Comparison of ENCODE assay signal across 1 cellular context in the genomic region with DNA sequence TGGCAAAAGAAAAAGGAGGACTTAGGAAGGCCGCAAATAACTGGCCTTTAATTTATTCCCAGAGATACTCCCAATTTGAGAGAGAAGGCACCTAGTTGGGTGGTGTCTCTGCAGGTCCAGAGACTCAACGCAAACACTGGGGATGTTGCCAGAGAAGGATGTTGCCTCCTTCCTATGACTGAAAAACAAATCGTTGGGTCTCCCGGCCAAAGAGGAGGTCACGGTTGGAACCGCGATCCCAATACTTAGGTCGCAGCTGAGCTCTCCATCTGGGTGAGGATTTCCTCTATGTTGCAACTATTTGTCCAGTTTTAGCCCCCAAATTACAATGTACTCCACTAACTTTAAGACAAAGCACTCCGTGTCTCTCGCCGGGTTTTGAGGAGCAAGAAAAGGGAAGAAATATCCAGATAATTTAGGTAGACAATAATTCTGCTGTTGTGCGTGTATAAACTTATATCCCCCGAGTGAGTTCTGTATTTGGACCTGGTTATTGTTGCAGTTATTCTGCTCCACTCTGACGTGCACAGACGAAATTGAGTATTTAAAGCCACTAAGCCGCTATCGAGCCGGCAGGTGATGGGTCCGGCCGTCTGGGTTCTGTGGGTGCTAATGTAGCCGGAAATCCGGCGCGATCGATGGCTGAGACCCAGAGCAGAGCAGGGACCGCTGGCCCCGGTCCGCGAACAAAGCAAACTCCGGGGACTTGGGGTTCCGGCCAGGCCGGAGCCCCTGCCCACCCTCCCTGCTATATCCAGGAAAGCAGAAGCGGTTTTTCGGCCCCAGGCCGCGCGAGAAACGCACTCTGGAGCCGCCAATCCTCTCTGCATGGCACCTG.
A peak's percentile ranks its signal among the peaks of the same experiment; 100 is the strongest.
TF ChIP-seq lines count a peak whose summit lies in the region.

No MANE protein-coding gene starts in this region.

TF ChIP-seq in GM23338, 12 proteins besides CTCF, POLR2A, EP300 and RAD21:
- TF ChIP-seq ZNF331 (CRISPR knock-in tag; IDR thresholded peaks at IDR 0.05; ENCODE audit: low read depth) (no peak), REST (IDR thresholded peaks at IDR 0.05; ENCODE audit: unreplicated experiment) (no peak), JUNB (IDR thresholded peaks at IDR 0.05; ENCODE audit: unreplicated experiment) (no peak), EZH2 (IDR thresholded peaks at IDR 0.05; ENCODE audit: low read depth, unreplicated experiment) (peak; percentile 99), ZNF114 (CRISPR knock-in tag; IDR thresholded peaks at IDR 0.05) (no peak), NANOG (IDR thresholded peaks at IDR 0.05; ENCODE audit: borderline replicate concordance) (no peak), EZH2phosphoT487 (IDR thresholded peaks at IDR 0.05; ENCODE audit: unreplicated experiment) (peak; percentile 37)
- TF ChIP-seq, protein P1, sequence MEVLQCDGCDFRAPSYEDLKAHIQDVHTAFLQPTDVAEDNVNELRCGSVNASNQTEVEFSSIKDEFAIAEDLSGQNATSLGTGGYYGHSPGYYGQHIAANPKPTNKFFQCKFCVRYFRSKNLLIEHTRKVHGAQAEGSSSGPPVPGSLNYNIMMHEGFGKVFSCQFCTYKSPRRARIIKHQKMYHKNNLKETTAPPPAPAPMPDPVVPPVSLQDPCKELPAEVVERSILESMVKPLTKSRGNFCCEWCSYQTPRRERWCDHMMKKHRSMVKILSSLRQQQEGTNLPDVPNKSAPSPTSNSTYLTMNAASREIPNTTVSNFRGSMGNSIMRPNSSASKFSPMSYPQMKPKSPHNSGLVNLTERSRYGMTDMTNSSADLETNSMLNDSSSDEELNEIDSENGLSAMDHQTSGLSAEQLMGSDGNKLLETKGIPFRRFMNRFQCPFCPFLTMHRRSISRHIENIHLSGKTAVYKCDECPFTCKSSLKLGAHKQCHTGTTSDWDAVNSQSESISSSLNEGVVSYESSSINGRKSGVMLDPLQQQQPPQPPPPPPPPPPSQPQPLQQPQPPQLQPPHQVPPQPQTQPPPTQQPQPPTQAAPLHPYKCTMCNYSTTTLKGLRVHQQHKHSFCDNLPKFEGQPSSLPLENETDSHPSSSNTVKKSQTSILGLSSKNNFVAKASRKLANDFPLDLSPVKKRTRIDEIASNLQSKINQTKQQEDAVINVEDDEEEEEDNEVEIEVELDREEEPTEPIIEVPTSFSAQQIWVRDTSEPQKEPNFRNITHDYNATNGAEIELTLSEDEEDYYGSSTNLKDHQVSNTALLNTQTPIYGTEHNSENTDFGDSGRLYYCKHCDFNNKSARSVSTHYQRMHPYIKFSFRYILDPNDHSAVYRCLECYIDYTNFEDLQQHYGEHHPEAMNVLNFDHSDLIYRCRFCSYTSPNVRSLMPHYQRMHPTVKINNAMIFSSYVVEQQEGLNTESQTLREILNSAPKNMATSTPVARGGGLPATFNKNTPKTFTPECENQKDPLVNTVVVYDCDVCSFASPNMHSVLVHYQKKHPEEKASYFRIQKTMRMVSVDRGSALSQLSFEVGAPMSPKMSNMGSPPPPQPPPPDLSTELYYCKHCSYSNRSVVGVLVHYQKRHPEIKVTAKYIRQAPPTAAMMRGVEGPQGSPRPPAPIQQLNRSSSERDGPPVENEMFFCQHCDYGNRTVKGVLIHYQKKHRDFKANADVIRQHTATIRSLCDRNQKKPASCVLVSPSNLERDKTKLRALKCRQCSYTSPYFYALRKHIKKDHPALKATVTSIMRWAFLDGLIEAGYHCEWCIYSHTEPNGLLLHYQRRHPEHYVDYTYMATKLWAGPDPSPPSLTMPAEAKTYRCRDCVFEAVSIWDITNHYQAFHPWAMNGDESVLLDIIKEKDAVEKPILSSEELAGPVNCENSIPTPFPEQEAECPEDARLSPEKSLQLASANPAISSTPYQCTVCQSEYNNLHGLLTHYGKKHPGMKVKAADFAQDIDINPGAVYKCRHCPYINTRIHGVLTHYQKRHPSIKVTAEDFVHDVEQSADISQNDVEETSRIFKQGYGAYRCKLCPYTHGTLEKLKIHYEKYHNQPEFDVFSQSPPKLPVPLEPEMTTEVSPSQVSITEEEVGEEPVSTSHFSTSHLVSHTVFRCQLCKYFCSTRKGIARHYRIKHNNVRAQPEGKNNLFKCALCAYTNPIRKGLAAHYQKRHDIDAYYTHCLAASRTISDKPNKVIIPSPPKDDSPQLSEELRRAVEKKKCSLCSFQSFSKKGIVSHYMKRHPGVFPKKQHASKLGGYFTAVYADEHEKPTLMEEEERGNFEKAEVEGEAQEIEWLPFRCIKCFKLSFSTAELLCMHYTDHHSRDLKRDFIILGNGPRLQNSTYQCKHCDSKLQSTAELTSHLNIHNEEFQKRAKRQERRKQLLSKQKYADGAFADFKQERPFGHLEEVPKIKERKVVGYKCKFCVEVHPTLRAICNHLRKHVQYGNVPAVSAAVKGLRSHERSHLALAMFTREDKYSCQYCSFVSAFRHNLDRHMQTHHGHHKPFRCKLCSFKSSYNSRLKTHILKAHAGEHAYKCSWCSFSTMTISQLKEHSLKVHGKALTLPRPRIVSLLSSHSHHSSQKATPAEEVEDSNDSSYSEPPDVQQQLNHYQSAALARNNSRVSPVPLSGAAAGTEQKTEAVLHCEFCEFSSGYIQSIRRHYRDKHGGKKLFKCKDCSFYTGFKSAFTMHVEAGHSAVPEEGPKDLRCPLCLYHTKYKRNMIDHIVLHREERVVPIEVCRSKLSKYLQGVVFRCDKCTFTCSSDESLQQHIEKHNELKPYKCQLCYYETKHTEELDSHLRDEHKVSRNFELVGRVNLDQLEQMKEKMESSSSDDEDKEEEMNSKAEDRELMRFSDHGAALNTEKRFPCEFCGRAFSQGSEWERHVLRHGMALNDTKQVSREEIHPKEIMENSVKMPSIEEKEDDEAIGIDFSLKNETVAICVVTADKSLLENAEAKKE (CRISPR knock-in tag; IDR thresholded peaks at IDR 0.05) = no peak
